Comparison of ENCODE assay signal across 8 cellular contexts in genomic region chr11:112113539-112114457, GRCh38. TPM values are rescaled to one million over a fixed set of nuclear protein-coding genes. Genes with fewer than 3 reads are reported as not detected.
DNase-seq lines count a peak whose midpoint lies in the region; ATAC-seq and TF ChIP-seq lines count a peak whose summit lies in the region.

No MANE protein-coding gene starts in this region.

- no peaks in the 10 kb centered on the region for H3K27me3 Mint-ChIP-seq in nephron progenitor cell (ENCODE audit: low read depth, poor library complexity)

- H3K4me1 ChIP-seq in cardiac muscle cell (ENCODE audit: low read depth), result peaks cover 3% of the 10 kb centered on the region

- H3K36me3 Mint-ChIP-seq in nephron progenitor cell (ENCODE audit: low read depth), result peaks cover 24% of the 10 kb centered on the region

- TF ChIP-seq CTCF in cardiac muscle cell (IDR thresholded peaks at IDR 0.05; ENCODE audit: low read depth, low read length) (peak; percentile 64), nephron progenitor cell (IDR thresholded peaks at IDR 0.05) (peak; percentile 61)

- peaks cover 30% of the 10 kb centered on the region for H3K9me3 Mint-ChIP-seq in nephron progenitor cell

- no peak overlapping the region for H3K4me3 Mint-ChIP-seq in nephron progenitor cell

- H3K27ac Mint-ChIP-seq in nephron progenitor cell, result no peak overlapping the region

- H3K4me1 Mint-ChIP-seq in nephron progenitor cell, result no peaks in the 10 kb centered on the region

- no peak overlapping the region for H3K27ac ChIP-seq in cardiac muscle cell

- intact Hi-C loops in Right ventricle myocardium inferior (cut with DNase I), result loop anchor here (2.0 to 5.0 kb wide), 2 partner anchors 61 to 169 kb away; partner anchors contain the start of gene BCO2

- H3K36me3 ChIP-seq in cardiac muscle cell, result no peaks in the 10 kb centered on the region

- H3K4me3 ChIP-seq in cardiac muscle cell, result no peak overlapping the region

- ATAC-seq in Right ventricle myocardium inferior, result no peak
- ATAC-seq in SK-N-SH treated with all-trans-retinoic acid at 6 μM for 48 hours, result peak; percentile 90
- no peak for ATAC-seq in HG03097 (IDR thresholded peaks at IDR 0.05; ENCODE audit: low FRiP score, unreplicated experiment)
- no peak for ATAC-seq in GM19397 (IDR thresholded peaks at IDR 0.05; ENCODE audit: unreplicated experiment)

- no peaks in the 10 kb centered on the region for H3K9me3 ChIP-seq in cardiac muscle cell (ENCODE audit: low read depth)

- DNase-seq in cardiac muscle cell (ENCODE audit: low read depth in 1 of 2, low spot score in 1 of 2) (peak; percentile 76), Right ventricle myocardium inferior (ENCODE audit: missing footprints) (no peak), NCI-H1092 (lab: John Stamatoyannopoulos, UW) (peak; percentile 40), fibroblast of gingiva (ENCODE audit: low read depth) (peak; percentile 59), nephron progenitor cell (peak; percentile 14)

- H3K27me3 ChIP-seq in cardiac muscle cell, result no peaks in the 10 kb centered on the region

TF ChIP-seq in SK-N-SH treated with all-trans-retinoic acid at 6 μM for 48 hours, 23 proteins besides CTCF, POLR2A, EP300 and RAD21:
- TF ChIP-seq ARNTL (CRISPR knock-in tag; IDR thresholded peaks at IDR 0.05; ENCODE audit: borderline replicate concordance, low read depth), result no peak
- no peak for TF ChIP-seq ZC3H10 (CRISPR knock-in tag; IDR thresholded peaks at IDR 0.05)
- no peak for TF ChIP-seq PATZ1 (CRISPR knock-in tag; IDR thresholded peaks at IDR 0.05; ENCODE audit: borderline replicate concordance)
- TF ChIP-seq TCF4 (CRISPR knock-in tag; IDR thresholded peaks at IDR 0.05; ENCODE audit: borderline replicate concordance), result no peak
- TF ChIP-seq CREB5 (CRISPR knock-in tag; IDR thresholded peaks at IDR 0.05; ENCODE audit: low read depth), result no peak
- no peak for TF ChIP-seq GLIS3 (CRISPR knock-in tag; IDR thresholded peaks at IDR 0.05)
- no peak for TF ChIP-seq ZNF70 (CRISPR knock-in tag; IDR thresholded peaks at IDR 0.05)
- no peak for TF ChIP-seq ZFP30 (CRISPR knock-in tag; IDR thresholded peaks at IDR 0.05)
- TF ChIP-seq ZFP3 (CRISPR knock-in tag; IDR thresholded peaks at IDR 0.05), result no peak
- no peak for TF ChIP-seq TSHZ2 (CRISPR knock-in tag; IDR thresholded peaks at IDR 0.05)
- TF ChIP-seq ZNF565 (CRISPR knock-in tag; conservative IDR thresholded peaks at IDR 0.05; ENCODE audit: low read depth), result no peak
- no peak for TF ChIP-seq POU6F1 (CRISPR knock-in tag; IDR thresholded peaks at IDR 0.05; ENCODE audit: borderline replicate concordance, low read depth)
- no peak for TF ChIP-seq RARB (CRISPR knock-in tag; IDR thresholded peaks at IDR 0.05)
- TF ChIP-seq SNAI2 (CRISPR knock-in tag; IDR thresholded peaks at IDR 0.05), result no peak

RNA-seq across cellular contexts. Expression of gene SDHD, which starts 27.1 kb away (rescaled TPM):
- total RNA-seq in cardiac muscle cell (52.1 and 70.7 TPM in 2 replicates), Right ventricle myocardium inferior (281 TPM)
- 176 and 184 TPM in 2 replicates for polyA plus RNA-seq in cardiac muscle cell

RNA-seq across cellular contexts. Expression of gene TIMM8B, which starts 27.2 kb away (rescaled TPM):
- total RNA-seq in cardiac muscle cell, result 46.7 and 97.1 TPM in 2 replicates
- 149 and 204 TPM in 2 replicates for polyA plus RNA-seq in cardiac muscle cell
- 176 TPM for total RNA-seq in Right ventricle myocardium inferior

RNA-seq across cellular contexts. Expression of gene NKAPD1, which starts 39.7 kb away (rescaled TPM):
- total RNA-seq in cardiac muscle cell (15.0 and 19.6 TPM in 2 replicates), Right ventricle myocardium inferior (8.1 TPM)
- polyA plus RNA-seq in cardiac muscle cell, result 12.8 and 16.2 TPM in 2 replicates

RNA-seq across cellular contexts. Expression of gene PIH1D2, which starts 40.0 kb away (rescaled TPM):
- total RNA-seq in cardiac muscle cell (1.3 and 2.4 TPM in 2 replicates), Right ventricle myocardium inferior (1.2 TPM)
- 0.36 and 5.9 TPM in 2 replicates for polyA plus RNA-seq in cardiac muscle cell

RNA-seq across cellular contexts. Expression of gene IL18, which starts 50.1 kb away (rescaled TPM):
- 0.18 and 0.86 TPM in 2 replicates for total RNA-seq in cardiac muscle cell
- 0.94 TPM in 1 of 2 replicates, not detected in the other for polyA plus RNA-seq in cardiac muscle cell
- 1.8 TPM for total RNA-seq in Right ventricle myocardium inferior
